In the genomic region with DNA sequence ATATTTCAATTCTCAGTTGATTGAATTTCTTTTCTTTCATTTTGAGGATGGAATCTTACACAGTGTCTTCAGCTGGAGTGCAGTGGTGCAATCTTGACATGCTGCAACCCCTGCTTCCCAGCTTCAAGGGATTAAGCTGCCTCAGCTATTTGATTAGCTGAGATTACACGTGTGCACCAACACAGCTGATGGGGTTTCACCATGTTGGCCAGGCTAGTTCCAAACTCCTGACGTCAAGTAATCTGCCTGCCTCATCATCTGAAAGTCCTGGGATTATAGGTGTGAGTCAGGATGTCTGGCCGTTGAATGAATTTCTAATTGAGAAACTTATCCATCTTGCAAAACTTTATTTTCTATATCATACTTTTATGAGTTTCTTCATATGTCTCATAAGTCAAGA, we compare ENCODE assay signal across 15 cellular contexts. TPM values are rescaled to one million over a fixed set of nuclear protein-coding genes. Genes with fewer than 3 reads are reported as not detected.
"Had no signal": no experiment of that assay in that cellular context is flagged by ENCODE, and none has a peak within 500 bp of the region (broad histone marks: within the 10 kb centered on the region; RNA-seq: fewer than 3 reads in every experiment).

No MANE protein-coding gene starts in this region.

RNA-seq across cellular contexts. Expression of a gene that starts 28.0 kb away (rescaled TPM):
- total RNA-seq: stomach, subcutaneous adipose tissue, suprapubic skin, temporal lobe, thoracic aorta, thyroid gland, tibial nerve, transverse colon, upper lobe of left lung, upper lobe of right lung, ureter, urinary bladder, uterus, vagina had no signal
- polyA plus RNA-seq: stomach, thymus, urinary bladder had no signal
